25 cellular contexts compared by ENCODE assay signal in the genomic region with DNA sequence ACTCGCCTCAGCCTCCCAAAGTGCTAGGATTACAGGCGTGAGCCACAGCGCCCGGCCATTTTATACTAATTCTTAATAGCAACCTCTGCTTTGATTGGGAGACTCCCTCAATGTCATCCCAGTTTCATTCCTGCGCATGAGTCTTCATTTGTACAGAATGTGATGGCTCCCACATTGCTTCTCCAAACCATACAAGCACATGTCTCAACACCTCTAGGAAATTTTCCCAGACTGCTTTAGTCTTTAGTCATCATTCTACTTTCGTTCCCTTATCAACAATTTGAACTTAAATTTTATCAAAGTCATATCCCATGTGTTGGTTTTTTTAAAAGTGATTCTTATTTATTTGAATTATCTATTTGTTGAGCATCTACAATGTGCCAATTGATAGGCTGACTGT.
"Had no signal": no experiment of that assay in that cellular context is flagged by ENCODE, and none has a peak within 500 bp of the region (broad histone marks: within the 10 kb centered on the region; RNA-seq: fewer than 3 reads in every experiment).

No MANE protein-coding gene starts in this region.

- H3K4me3 Mint-ChIP-seq: activated CD4-positive, alpha-beta T cell treated with anti-CD3 and anti-CD28 coated beads, Interleukin-2, amount 10 ng/mL, durations not matched to agents 24 days and 14 days; activated CD8-positive, alpha-beta T cell treated with anti-CD3 and anti-CD28 coated beads for 36 hours; activated naive CD4-positive, alpha-beta T cell treated with anti-CD3 and anti-CD28 coated beads, Interleukin-2, amount 50 U/mL, for 24 hours; activated naive CD8-positive, alpha-beta T cell treated with anti-CD3 and anti-CD28 coated beads, Interleukin-2, amount 10 ng/mL, durations not matched to agents 7 days and 5 days; activated T-cell treated with anti-CD3 and anti-CD28 coated beads, Interleukin-2, amount 50 U/mL, for 72 hours; activated T-helper 17 cell treated with anti-CD3 and anti-CD28 coated beads, Interleukin-2, amount 50 U/mL, for 72 hours; central memory CD8-positive, alpha-beta T cell; T-helper 1 cell treated with Interleukin-12 subunit alpha and Interleukin-12 subunit beta and Interleukin-4 antibody, amounts not matched to agents 30 μg/mL and 1 μg/mL, for 36 hours; T-helper 2 cell treated with Interferon-gamma antibody and Interleukin-4, amounts not matched to agents 5 μg/mL and 100 μg/mL, for 36 hours had no signal

- H3K4me3 ChIP-seq: body of pancreas, SJSA1 had no signal

- DNase-seq: activated CD4-positive, alpha-beta T cell treated with anti-CD3 and anti-CD28 coated beads, Interleukin-2, amount 50 U/mL, for 4 hours; activated CD8-positive, alpha-beta T cell treated with anti-CD3 and anti-CD28 coated beads for 36 hours; activated gamma-delta T cell; activated naive CD4-positive, alpha-beta T cell treated with Interleukin-2 at 50 U/mL for 16 hours; activated naive CD8-positive, alpha-beta T cell treated with anti-CD3 and anti-CD28 coated beads, Interleukin-2, amount 10 ng/mL, durations not matched to agents 7 days and 5 days; activated T-cell treated with anti-CD3 and anti-CD28 coated beads, Interleukin-2, amount 50 U/mL, for 1 hour; activated T-cell treated with anti-CD3 and anti-CD28 coated beads, Interleukin-2, amount 50 U/mL, for 72 hours; body of pancreas; Karpas-422; KBM-7; NCI-H1105; NCI-H1436; NCI-H1694; NCI-H1930; NCI-H524 treated with DMSO at 0.1 percent for 48 hours; SHP77 treated with DMSO at 0.1 percent for 48 hours; SK-N-SH had no signal

- H3K4me1 Mint-ChIP-seq: activated CD4-positive, alpha-beta T cell treated with anti-CD3 and anti-CD28 coated beads, Interleukin-2, amount 10 ng/mL, durations not matched to agents 24 days and 14 days; activated naive CD4-positive, alpha-beta T cell treated with anti-CD3 and anti-CD28 coated beads, Interleukin-2, amount 50 U/mL, for 24 hours; activated naive CD8-positive, alpha-beta T cell treated with anti-CD3 and anti-CD28 coated beads, Interleukin-2, amount 10 ng/mL, durations not matched to agents 7 days and 5 days; activated T-helper 17 cell treated with anti-CD3 and anti-CD28 coated beads, Interleukin-2, amount 50 U/mL, for 72 hours; central memory CD8-positive, alpha-beta T cell had no signal

- H3K4me1 ChIP-seq: body of pancreas, SJSA1 had no signal

- H3K27me3 ChIP-seq: body of pancreas, SJSA1 had no signal

- H3K4me2 ChIP-seq: SK-N-SH had no signal

- H3K27ac Mint-ChIP-seq: activated CD4-positive, alpha-beta T cell treated with anti-CD3 and anti-CD28 coated beads, Interleukin-2, amount 10 ng/mL, durations not matched to agents 24 days and 14 days; activated CD8-positive, alpha-beta T cell treated with anti-CD3 and anti-CD28 coated beads for 36 hours; activated naive CD4-positive, alpha-beta T cell treated with anti-CD3 and anti-CD28 coated beads, Interleukin-2, amount 50 U/mL, for 24 hours; activated naive CD8-positive, alpha-beta T cell treated with anti-CD3 and anti-CD28 coated beads, Interleukin-2, amount 10 ng/mL, durations not matched to agents 7 days and 5 days; activated T-cell treated with anti-CD3 and anti-CD28 coated beads, Interleukin-2, amount 50 U/mL, for 72 hours; activated T-helper 17 cell treated with anti-CD3 and anti-CD28 coated beads, Interleukin-2, amount 50 U/mL, for 72 hours; T-helper 1 cell treated with Interleukin-12 subunit alpha and Interleukin-12 subunit beta and Interleukin-4 antibody, amounts not matched to agents 30 μg/mL and 1 μg/mL, for 36 hours; T-helper 2 cell treated with Interferon-gamma antibody and Interleukin-4, amounts not matched to agents 5 μg/mL and 100 μg/mL, for 36 hours had no signal

- H3K9ac ChIP-seq: SK-N-SH had no signal

- ATAC-seq: activated CD8-positive, alpha-beta T cell treated with anti-CD3 and anti-CD28 coated beads for 36 hours; activated T-cell treated with anti-CD3 and anti-CD28 coated beads, Interleukin-2, amount 50 U/mL, for 72 hours; activated T-helper 17 cell treated with anti-CD3 and anti-CD28 coated beads, Interleukin-2, amount 50 U/mL, for 72 hours; body of pancreas; Panc1 had no signal

- H3K9me3 ChIP-seq: body of pancreas, SJSA1, SK-N-SH had no signal

- H3K9me3 Mint-ChIP-seq: activated CD4-positive, alpha-beta T cell treated with anti-CD3 and anti-CD28 coated beads, Interleukin-2, amount 10 ng/mL, durations not matched to agents 24 days and 14 days; activated CD8-positive, alpha-beta T cell treated with anti-CD3 and anti-CD28 coated beads for 36 hours; activated naive CD4-positive, alpha-beta T cell treated with anti-CD3 and anti-CD28 coated beads, Interleukin-2, amount 50 U/mL, for 24 hours; activated naive CD8-positive, alpha-beta T cell treated with anti-CD3 and anti-CD28 coated beads, Interleukin-2, amount 10 ng/mL, durations not matched to agents 7 days and 5 days; activated T-cell treated with anti-CD3 and anti-CD28 coated beads, Interleukin-2, amount 50 U/mL, for 72 hours; activated T-helper 17 cell treated with anti-CD3 and anti-CD28 coated beads, Interleukin-2, amount 50 U/mL, for 72 hours; central memory CD8-positive, alpha-beta T cell; T-helper 1 cell treated with Interleukin-12 subunit alpha and Interleukin-12 subunit beta and Interleukin-4 antibody, amounts not matched to agents 30 μg/mL and 1 μg/mL, for 36 hours; T-helper 2 cell treated with Interferon-gamma antibody and Interleukin-4, amounts not matched to agents 5 μg/mL and 100 μg/mL, for 36 hours had no signal

- H3K27ac ChIP-seq: body of pancreas, SJSA1 had no signal
